Comparison of ENCODE assay signal across 12 cellular contexts in the genomic region with DNA sequence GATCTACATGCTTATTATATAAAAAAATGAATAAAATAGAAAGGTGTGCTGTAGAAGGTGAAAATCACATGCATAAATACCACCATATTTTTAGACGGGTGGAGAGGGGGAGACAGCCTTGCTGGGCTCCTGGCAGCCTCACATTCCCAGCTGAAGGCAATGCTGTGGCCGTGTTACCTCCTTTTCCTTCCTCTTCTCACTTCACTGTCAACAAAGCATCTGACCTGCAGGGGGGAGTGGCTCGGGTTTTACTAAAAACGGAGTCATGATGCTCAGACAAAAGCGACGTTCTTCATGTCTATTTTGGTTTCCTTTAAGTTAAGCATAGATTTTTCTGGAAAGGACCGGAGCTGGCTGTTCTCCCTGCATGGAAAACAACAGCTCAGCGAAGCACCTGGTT. TPM values are rescaled to one million over a fixed set of nuclear protein-coding genes. Genes with fewer than 3 reads are reported as not detected.
DNase-seq lines count a peak whose midpoint lies in the region; ATAC-seq and TF ChIP-seq lines count a peak whose summit lies in the region.
"Had no signal": no experiment of that assay in that cellular context is flagged by ENCODE, and none has a peak within 500 bp of the region (broad histone marks: within the 10 kb centered on the region; RNA-seq: fewer than 3 reads in every experiment).

No MANE protein-coding gene starts in this region.

- TF ChIP-seq CTCF in A673 (conservative IDR thresholded peaks at IDR 0.05; ENCODE audit: low read depth, low read length) (no peak), DOHH2 (IDR thresholded peaks at IDR 0.05; ENCODE audit: low read depth, low read length, poor library complexity, severe bottlenecking) (no peak), brain (conservative IDR thresholded peaks at IDR 0.05) (no peak), foreskin keratinocyte (conservative IDR thresholded peaks at IDR 0.05) (no peak)

- intact Hi-C loops in A673 (cut with micrococcal nuclease; ENCODE audit: unreplicated experiment): no loop called here
- intact Hi-C loops in left cardiac atrium (cut with DNase I): no loop called here

- peak overlapping the region in 3 of 5 experiments; percentile 16 to 60 (median 27) for H3K27ac Mint-ChIP-seq in brain
- H3K27ac Mint-ChIP-seq: activated T-helper 17 cell treated with anti-CD3 and anti-CD28 coated beads, Interleukin-2, amount 50 U/mL, for 72 hours had no signal

- H3K4me2 ChIP-seq in DOHH2 (ENCODE audit: low read length): peak overlapping the region; percentile 63

- no peak for ATAC-seq in foreskin keratinocyte
- no peak for ATAC-seq in left cardiac atrium
- ATAC-seq: activated T-helper 17 cell treated with anti-CD3 and anti-CD28 coated beads, Interleukin-2, amount 50 U/mL, for 72 hours had no signal

- H3K4me3 Mint-ChIP-seq in brain: peak overlapping the region in 4 of 5 experiments; percentile 18 to 40 (median 20)
- H3K4me3 Mint-ChIP-seq: activated T-helper 17 cell treated with anti-CD3 and anti-CD28 coated beads, Interleukin-2, amount 50 U/mL, for 72 hours had no signal

- H3K79me2 ChIP-seq in DOHH2 (ENCODE audit: control insufficient read depth, low read length): no peaks in the 10 kb centered on the region

- H3F3A ChIP-seq in DOHH2 (ENCODE audit: control insufficient read depth, insufficient read depth): no peaks in the 10 kb centered on the region

- no TSS peak for BruUV-seq in A673 (replicated peaks; lab: Mats Ljungman, UMichigan)

- H3K4me3 ChIP-seq in A673 (ENCODE audit: low read depth, low read length, poor library complexity, severe bottlenecking) (no peak overlapping the region), DOHH2 (ENCODE audit: low read length) (peak overlapping the region; percentile 52)
- H3K4me3 ChIP-seq: prostate gland had no signal

- POLR2A ChIA-PET in A673 (lab: Charles Lee; ENCODE audit: low non-redundant PET): no interaction called here

- no peaks in the 10 kb centered on the region for H4K20me1 ChIP-seq in DOHH2 (ENCODE audit: control insufficient read depth, insufficient read depth, low read depth, low read length)

- peaks cover 4% of the 10 kb centered on the region for H3K27me3 Mint-ChIP-seq in brain

- H3K9me2 ChIP-seq in DOHH2 (replicated peaks; ENCODE audit: control insufficient read depth, low read length): no peaks in the 10 kb centered on the region

- H3K36me3 ChIP-seq in A673 (ENCODE audit: insufficient read depth, low read length, poor library complexity, severe bottlenecking): no peaks in the 10 kb centered on the region
- no peaks in the 10 kb centered on the region for H3K36me3 ChIP-seq in DOHH2 (ENCODE audit: control insufficient read depth, low read length)
- H3K36me3 ChIP-seq: prostate gland had no signal

- H3K4me1 ChIP-seq in A673 (ENCODE audit: insufficient read depth, low read length, poor library complexity, severe bottlenecking): no peaks in the 10 kb centered on the region
- H3K4me1 ChIP-seq in DOHH2 (ENCODE audit: control insufficient read depth, low read length): peaks cover 8% of the 10 kb centered on the region
- H3K4me1 ChIP-seq in foreskin keratinocyte: no peaks in the 10 kb centered on the region
- H3K4me1 ChIP-seq: prostate gland had no signal

- CTCF ChIA-PET in A673 (lab: Charles Lee): no interaction called here

- H3K36me3 Mint-ChIP-seq in brain: no peaks in the 10 kb centered on the region

- H3K9me3 ChIP-seq in A673 (ENCODE audit: low read depth, low read length, poor library complexity, severe bottlenecking) (no peaks in the 10 kb centered on the region), DOHH2 (ENCODE audit: control insufficient read depth, insufficient read depth, low read length) (no peaks in the 10 kb centered on the region)
- H3K9me3 ChIP-seq: prostate gland had no signal

- peaks cover 11% of the 10 kb centered on the region for H3K4me1 Mint-ChIP-seq in brain
- H3K4me1 Mint-ChIP-seq: activated T-helper 17 cell treated with anti-CD3 and anti-CD28 coated beads, Interleukin-2, amount 50 U/mL, for 72 hours had no signal

- DNase-seq in A673 (ENCODE audit: low spot score): peak; percentile 20
- peak; percentile 38 for DNase-seq in NCI-H2227 (lab: John Stamatoyannopoulos, UW; ENCODE audit: unreplicated experiment)
- DNase-seq in foreskin keratinocyte: no peak
- no peak for DNase-seq in left cardiac atrium
- no peak for DNase-seq in HuH-7.5 (ENCODE audit: low spot score)
- DNase-seq in T-helper 9 cell: no peak
- DNase-seq: NCI-H446 treated with DMSO at 0.1 percent for 48 hours, T1000 had no signal

- H3K27ac ChIP-seq in A673 (ENCODE audit: low read depth, low read length, poor library complexity, severe bottlenecking) (no peak overlapping the region), DOHH2 (ENCODE audit: low read depth, low read length) (no peak overlapping the region), foreskin keratinocyte (no peak overlapping the region)
- H3K27ac ChIP-seq: prostate gland had no signal

- no peaks in the 10 kb centered on the region for H3K9me3 Mint-ChIP-seq in brain
- H3K9me3 Mint-ChIP-seq: activated T-helper 17 cell treated with anti-CD3 and anti-CD28 coated beads, Interleukin-2, amount 50 U/mL, for 72 hours had no signal

- H3K27me3 ChIP-seq in A673 (replicated peaks; ENCODE audit: insufficient read depth, low read depth, low read length, poor library complexity): no peaks in the 10 kb centered on the region
- peaks cover 3% of the 10 kb centered on the region; the same call in 1 of the 2 replicates for H3K27me3 ChIP-seq in DOHH2 (ENCODE audit: control insufficient read depth, low read length)
- no peaks in the 10 kb centered on the region for H3K27me3 ChIP-seq in foreskin keratinocyte

RNA-seq across cellular contexts. Expression of gene RPTOR, which starts 5.6 kb away (rescaled TPM):
- 54.7 and 55.2 TPM in 2 replicates for total RNA-seq in A673 (2021)
- 28.2 TPM for polyA plus RNA-seq in brain (ENCODE audit: insufficient read depth, low read depth, low replicate concordance)
- total RNA-seq in foreskin keratinocyte: 25.3 and 27.3 TPM in 2 replicates
- polyA plus RNA-seq in foreskin keratinocyte: 8.5 and 8.8 TPM in 2 replicates
- 10 to 100 TPM; 18.9 to 22.9 TPM for total RNA-seq in left cardiac atrium

Comparison
In these comparisons a context has a peak if more than half of its experiments do, and no peak if none do; other contexts are left out.
1. DNase-seq: peak in A673 (single experiment) and NCI-H2227 (single experiment); none in foreskin keratinocyte (0 of 2), left cardiac atrium (single experiment), HuH-7.5 (single experiment) and T-helper 9 cell (single experiment).